Comparison of ENCODE assay signal across 1 cellular context in the genomic region with DNA sequence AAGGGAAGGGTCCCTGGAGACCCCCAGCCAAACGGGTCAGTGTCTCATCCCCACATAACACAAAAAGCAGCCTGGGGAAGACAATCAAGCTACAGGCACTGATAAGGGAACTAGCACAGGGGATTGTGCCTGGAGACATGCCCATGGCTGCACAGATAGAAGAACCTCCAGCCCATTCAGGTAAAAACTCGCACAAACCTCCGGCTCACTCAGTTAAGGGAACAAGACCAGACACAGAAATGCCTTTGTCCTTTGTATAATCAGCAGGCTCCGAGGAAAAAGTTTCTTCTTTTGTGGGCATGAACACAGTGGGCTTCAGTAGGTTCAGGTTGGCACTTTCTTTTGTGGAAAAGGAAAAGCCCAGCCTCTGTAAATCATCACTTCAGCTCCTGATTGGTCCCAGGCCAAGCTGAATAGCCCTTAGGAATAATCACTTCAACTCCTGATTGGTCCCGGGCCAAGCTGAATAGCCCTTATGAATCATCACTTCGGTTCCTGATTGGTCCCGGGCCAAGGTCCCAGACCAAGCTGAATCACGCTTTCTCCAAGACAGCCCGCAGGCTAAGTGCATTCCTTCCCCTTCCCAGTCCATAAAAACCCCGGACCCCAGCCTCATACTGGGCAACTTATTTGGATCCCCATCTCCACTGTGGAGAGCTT.
TF ChIP-seq lines count a peak whose summit lies in the region.

No MANE protein-coding gene starts in this region.

TF ChIP-seq in H1, 55 proteins besides CTCF, POLR2A, EP300 and RAD21:
- TF ChIP-seq, protein P1, sequence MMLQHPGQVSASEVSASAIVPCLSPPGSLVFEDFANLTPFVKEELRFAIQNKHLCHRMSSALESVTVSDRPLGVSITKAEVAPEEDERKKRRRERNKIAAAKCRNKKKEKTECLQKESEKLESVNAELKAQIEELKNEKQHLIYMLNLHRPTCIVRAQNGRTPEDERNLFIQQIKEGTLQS (IDR thresholded peaks at IDR 0.05; ENCODE audit: insufficient read depth, low read depth, low read length) = no peak
- TF ChIP-seq BRCA1 (IDR thresholded peaks at IDR 0.05; ENCODE audit: low read depth, low read length) = no peak
- TF ChIP-seq BCL11A (IDR thresholded peaks at IDR 0.05; ENCODE audit: low read depth in 2 of 2, low read length in 2 of 2) = no peak
- TF ChIP-seq PHF8 (conservative IDR thresholded peaks at IDR 0.05; ENCODE audit: low read depth, low read length) = no peak
- no peak for TF ChIP-seq KDM1A (IDR thresholded peaks at IDR 0.05; ENCODE audit: borderline replicate concordance, low read length)
- no peak for TF ChIP-seq HDAC6 (IDR thresholded peaks at IDR 0.05; ENCODE audit: low read depth, low read length)
- no peak for TF ChIP-seq CTBP2 (IDR thresholded peaks at IDR 0.05; ENCODE audit: borderline replicate concordance, insufficient read depth, insufficient read length, low read length)
- TF ChIP-seq CEBPB (IDR thresholded peaks at IDR 0.05; ENCODE audit: low read depth, low read length) = no peak
- TF ChIP-seq, protein P2, sequence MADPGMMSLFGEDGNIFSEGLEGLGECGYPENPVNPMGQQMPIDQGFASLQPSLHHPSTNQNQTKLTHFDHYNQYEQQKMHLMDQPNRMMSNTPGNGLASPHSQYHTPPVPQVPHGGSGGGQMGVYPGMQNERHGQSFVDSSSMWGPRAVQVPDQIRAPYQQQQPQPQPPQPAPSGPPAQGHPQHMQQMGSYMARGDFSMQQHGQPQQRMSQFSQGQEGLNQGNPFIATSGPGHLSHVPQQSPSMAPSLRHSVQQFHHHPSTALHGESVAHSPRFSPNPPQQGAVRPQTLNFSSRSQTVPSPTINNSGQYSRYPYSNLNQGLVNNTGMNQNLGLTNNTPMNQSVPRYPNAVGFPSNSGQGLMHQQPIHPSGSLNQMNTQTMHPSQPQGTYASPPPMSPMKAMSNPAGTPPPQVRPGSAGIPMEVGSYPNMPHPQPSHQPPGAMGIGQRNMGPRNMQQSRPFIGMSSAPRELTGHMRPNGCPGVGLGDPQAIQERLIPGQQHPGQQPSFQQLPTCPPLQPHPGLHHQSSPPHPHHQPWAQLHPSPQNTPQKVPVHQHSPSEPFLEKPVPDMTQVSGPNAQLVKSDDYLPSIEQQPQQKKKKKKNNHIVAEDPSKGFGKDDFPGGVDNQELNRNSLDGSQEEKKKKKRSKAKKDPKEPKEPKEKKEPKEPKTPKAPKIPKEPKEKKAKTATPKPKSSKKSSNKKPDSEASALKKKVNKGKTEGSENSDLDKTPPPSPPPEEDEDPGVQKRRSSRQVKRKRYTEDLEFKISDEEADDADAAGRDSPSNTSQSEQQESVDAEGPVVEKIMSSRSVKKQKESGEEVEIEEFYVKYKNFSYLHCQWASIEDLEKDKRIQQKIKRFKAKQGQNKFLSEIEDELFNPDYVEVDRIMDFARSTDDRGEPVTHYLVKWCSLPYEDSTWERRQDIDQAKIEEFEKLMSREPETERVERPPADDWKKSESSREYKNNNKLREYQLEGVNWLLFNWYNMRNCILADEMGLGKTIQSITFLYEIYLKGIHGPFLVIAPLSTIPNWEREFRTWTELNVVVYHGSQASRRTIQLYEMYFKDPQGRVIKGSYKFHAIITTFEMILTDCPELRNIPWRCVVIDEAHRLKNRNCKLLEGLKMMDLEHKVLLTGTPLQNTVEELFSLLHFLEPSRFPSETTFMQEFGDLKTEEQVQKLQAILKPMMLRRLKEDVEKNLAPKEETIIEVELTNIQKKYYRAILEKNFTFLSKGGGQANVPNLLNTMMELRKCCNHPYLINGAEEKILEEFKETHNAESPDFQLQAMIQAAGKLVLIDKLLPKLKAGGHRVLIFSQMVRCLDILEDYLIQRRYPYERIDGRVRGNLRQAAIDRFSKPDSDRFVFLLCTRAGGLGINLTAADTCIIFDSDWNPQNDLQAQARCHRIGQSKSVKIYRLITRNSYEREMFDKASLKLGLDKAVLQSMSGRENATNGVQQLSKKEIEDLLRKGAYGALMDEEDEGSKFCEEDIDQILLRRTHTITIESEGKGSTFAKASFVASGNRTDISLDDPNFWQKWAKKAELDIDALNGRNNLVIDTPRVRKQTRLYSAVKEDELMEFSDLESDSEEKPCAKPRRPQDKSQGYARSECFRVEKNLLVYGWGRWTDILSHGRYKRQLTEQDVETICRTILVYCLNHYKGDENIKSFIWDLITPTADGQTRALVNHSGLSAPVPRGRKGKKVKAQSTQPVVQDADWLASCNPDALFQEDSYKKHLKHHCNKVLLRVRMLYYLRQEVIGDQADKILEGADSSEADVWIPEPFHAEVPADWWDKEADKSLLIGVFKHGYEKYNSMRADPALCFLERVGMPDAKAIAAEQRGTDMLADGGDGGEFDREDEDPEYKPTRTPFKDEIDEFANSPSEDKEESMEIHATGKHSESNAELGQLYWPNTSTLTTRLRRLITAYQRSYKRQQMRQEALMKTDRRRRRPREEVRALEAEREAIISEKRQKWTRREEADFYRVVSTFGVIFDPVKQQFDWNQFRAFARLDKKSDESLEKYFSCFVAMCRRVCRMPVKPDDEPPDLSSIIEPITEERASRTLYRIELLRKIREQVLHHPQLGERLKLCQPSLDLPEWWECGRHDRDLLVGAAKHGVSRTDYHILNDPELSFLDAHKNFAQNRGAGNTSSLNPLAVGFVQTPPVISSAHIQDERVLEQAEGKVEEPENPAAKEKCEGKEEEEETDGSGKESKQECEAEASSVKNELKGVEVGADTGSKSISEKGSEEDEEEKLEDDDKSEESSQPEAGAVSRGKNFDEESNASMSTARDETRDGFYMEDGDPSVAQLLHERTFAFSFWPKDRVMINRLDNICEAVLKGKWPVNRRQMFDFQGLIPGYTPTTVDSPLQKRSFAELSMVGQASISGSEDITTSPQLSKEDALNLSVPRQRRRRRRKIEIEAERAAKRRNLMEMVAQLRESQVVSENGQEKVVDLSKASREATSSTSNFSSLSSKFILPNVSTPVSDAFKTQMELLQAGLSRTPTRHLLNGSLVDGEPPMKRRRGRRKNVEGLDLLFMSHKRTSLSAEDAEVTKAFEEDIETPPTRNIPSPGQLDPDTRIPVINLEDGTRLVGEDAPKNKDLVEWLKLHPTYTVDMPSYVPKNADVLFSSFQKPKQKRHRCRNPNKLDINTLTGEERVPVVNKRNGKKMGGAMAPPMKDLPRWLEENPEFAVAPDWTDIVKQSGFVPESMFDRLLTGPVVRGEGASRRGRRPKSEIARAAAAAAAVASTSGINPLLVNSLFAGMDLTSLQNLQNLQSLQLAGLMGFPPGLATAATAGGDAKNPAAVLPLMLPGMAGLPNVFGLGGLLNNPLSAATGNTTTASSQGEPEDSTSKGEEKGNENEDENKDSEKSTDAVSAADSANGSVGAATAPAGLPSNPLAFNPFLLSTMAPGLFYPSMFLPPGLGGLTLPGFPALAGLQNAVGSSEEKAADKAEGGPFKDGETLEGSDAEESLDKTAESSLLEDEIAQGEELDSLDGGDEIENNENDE (IDR thresholded peaks at IDR 0.05; ENCODE audit: insufficient replicate concordance, low read length) = no peak
- no peak for TF ChIP-seq YY1 (IDR thresholded peaks at IDR 0.05; ENCODE audit: low read depth, low read length)
- TF ChIP-seq SIX5 (IDR thresholded peaks at IDR 0.05; ENCODE audit: low read depth, low read length) = no peak
- TF ChIP-seq JUN (IDR thresholded peaks at IDR 0.05; ENCODE audit: low read depth, low read length) = no peak
- no peak for TF ChIP-seq SP2 (IDR thresholded peaks at IDR 0.05; ENCODE audit: low read length)
- TF ChIP-seq TEAD4 (IDR thresholded peaks at IDR 0.05; ENCODE audit: low read depth, low read length) = no peak
